19 cellular contexts compared by ENCODE assay signal in genomic region chr3:29406433-29406832, GRCh38.
DNase-seq lines count a peak whose midpoint lies in the region; ATAC-seq, FAIRE-seq and TF ChIP-seq lines count a peak whose summit lies in the region.
"Had no signal": no experiment of that assay in that cellular context is flagged by ENCODE, and none has a peak within 500 bp of the region (broad histone marks: within the 10 kb centered on the region; RNA-seq: fewer than 3 reads in every experiment).

No MANE protein-coding gene starts in this region.

- no peak overlapping the region for H2BK120ac ChIP-seq in mesenchymal stem cell (ENCODE audit: low read depth, low read length)

- H3K27me3 ChIP-seq in ACC112 (ENCODE audit: insufficient read depth, low read length) (no peaks in the 10 kb centered on the region), OCI-LY1 (ENCODE audit: insufficient read depth, low read length) (no peaks in the 10 kb centered on the region), endothelial cell of umbilical vein (ENCODE audit: control insufficient read depth in 2 of 2, insufficient read depth in 2 of 2, low read length in 2 of 2) (no peaks in the 10 kb centered on the region), mesenchymal stem cell (ENCODE audit: control insufficient read depth in 1 of 2, insufficient read depth in 1 of 2, low read length in 2 of 2) (no peaks in the 10 kb centered on the region), foreskin keratinocyte (no peaks in the 10 kb centered on the region)
- H3K27me3 ChIP-seq: BLaER1 had no signal

- H4K20me1 ChIP-seq in OCI-LY1 (ENCODE audit: insufficient read depth, low read length): no peaks in the 10 kb centered on the region
- no peaks in the 10 kb centered on the region for H4K20me1 ChIP-seq in endothelial cell of umbilical vein (replicated peaks; ENCODE audit: control insufficient read depth, extremely low read depth, insufficient read depth, low read length)
- H4K20me1 ChIP-seq: BLaER1 had no signal

- no peak overlapping the region for H3K4ac ChIP-seq in mesenchymal stem cell (ENCODE audit: low read depth in 1 of 2, low read length in 2 of 2)

- no peak for TF ChIP-seq POLR2A in endothelial cell of umbilical vein (IDR thresholded peaks at IDR 0.05; ENCODE audit: low read depth, low read length)

- FAIRE-seq in endothelial cell of umbilical vein (lab: Jason Lieb, UNC): peak; percentile 26
- FAIRE-seq: A549, GM12891 had no signal

- H2BK12ac ChIP-seq in mesenchymal stem cell (ENCODE audit: low read length in 2 of 2): no peak overlapping the region

- H2AFZ ChIP-seq in ACC112 (ENCODE audit: low read length, unreplicated experiment) (no peak overlapping the region), OCI-LY1 (ENCODE audit: low read length) (no peak overlapping the region), endothelial cell of umbilical vein (ENCODE audit: low read depth, low read length) (no peak overlapping the region), mesenchymal stem cell (ENCODE audit: low read depth, low read length) (no peak overlapping the region)
- H2AFZ ChIP-seq: PC-9 had no signal

- DNase-seq in endothelial cell of umbilical vein (ENCODE audit: low read depth, low spot score) (no peak), mesenchymal stem cell (no peak), foreskin keratinocyte (no peak), C1 segment of cervical spinal cord (lab: John Stamatoyannopoulos, UW) (no peak)
- DNase-seq: Calu3; CD8-positive, alpha-beta T cell; EL; MV-4-11; NCI-H1417 treated with DMSO at 0.1 percent for 48 hours; NCI-H1930; NCI-H446 treated with DMSO at 0.1 percent for 48 hours; PC-9 had no signal

- H3K4me3 ChIP-seq in ACC112 (ENCODE audit: low read depth, low read length) (0 out of 2 replicates have a peak overlapping the region, but pooled peaks have one; percentile 14), OCI-LY1 (ENCODE audit: low read depth, low read length, poor library complexity, severe bottlenecking) (peak overlapping the region; percentile 30), endothelial cell of umbilical vein (replicated peaks in 1 of 3; ENCODE audit: insufficient read depth in 1 of 3, low read depth in 1 of 3, low read length in 3 of 3) (no peak overlapping the region), mesenchymal stem cell (ENCODE audit: insufficient read depth in 1 of 2, low read depth in 1 of 2, low read length in 2 of 2) (no peak overlapping the region)
- H3K4me3 ChIP-seq: A549, BLaER1, PC-9 had no signal

- H2AK5ac ChIP-seq in mesenchymal stem cell (ENCODE audit: low read length, severe bottlenecking): no peak overlapping the region

- dilution Hi-C loops in endothelial cell of umbilical vein (cut with MboI; ENCODE audit: extremely low pct_ligation_motif_present, low sequenced_read_pairs): no loop called here

- H3K9ac ChIP-seq in OCI-LY1 (ENCODE audit: low read length): peak overlapping the region; percentile 70
- H3K9ac ChIP-seq in endothelial cell of umbilical vein (replicated peaks; ENCODE audit: extremely low read depth, insufficient read depth, low read length): no peak overlapping the region
- peak overlapping the region; percentile 33 for H3K9ac ChIP-seq in mesenchymal stem cell (ENCODE audit: low read length)
- H3K9ac ChIP-seq: BLaER1, KMS-11 had no signal

- no peak overlapping the region for H3K18ac ChIP-seq in mesenchymal stem cell (ENCODE audit: low read depth in 1 of 2, low read length in 2 of 2)

- intact Hi-C loops in endothelial cell of umbilical vein (cut with micrococcal nuclease): no loop called here

- POLR2A ChIA-PET in endothelial cell of umbilical vein (lab: Charles Lee): no interaction called here

- CTCF ChIA-PET in endothelial cell of umbilical vein (lab: Charles Lee): interaction anchor here (1.3 to 1.8 kb wide), 3 partner anchors 9 to 15 kb away, joined by 4 to 6 read pairs (median 5); no protein-coding TSS in a partner anchor

- H3K4me2 ChIP-seq in OCI-LY1 (ENCODE audit: low read length): peak overlapping the region; percentile 65
- H3K4me2 ChIP-seq in endothelial cell of umbilical vein (ENCODE audit: insufficient read depth, low read length): no peak overlapping the region
- H3K4me2 ChIP-seq in mesenchymal stem cell (ENCODE audit: low read length, poor library complexity, severe bottlenecking): no peak overlapping the region
- H3K4me2 ChIP-seq: A549, BLaER1, KMS-11, PC-9 had no signal

- H3K23ac ChIP-seq in mesenchymal stem cell (ENCODE audit: low read length in 2 of 2): no peak overlapping the region

- H3F3A ChIP-seq in OCI-LY1 (ENCODE audit: insufficient read depth, low read length): 0 out of 2 replicates have a peak, but pooled peaks cover 4% of the 10 kb centered on the region

- H3K79me2 ChIP-seq in ACC112 (ENCODE audit: control insufficient read depth, insufficient read depth, low read length, unreplicated experiment): peaks cover 15% of the 10 kb centered on the region
- peaks cover 19% of the 10 kb centered on the region for H3K79me2 ChIP-seq in OCI-LY1 (ENCODE audit: insufficient read depth, low read length)
- H3K79me2 ChIP-seq in endothelial cell of umbilical vein (ENCODE audit: control insufficient read depth, insufficient read depth, low read length): no peaks in the 10 kb centered on the region

- no peak overlapping the region for H4K91ac ChIP-seq in mesenchymal stem cell (ENCODE audit: low read length)

- no peaks in the 10 kb centered on the region for H3K9me2 ChIP-seq in OCI-LY1 (ENCODE audit: low read depth, low read length)

- H3K27ac ChIP-seq in ACC112 (ENCODE audit: low read depth, low read length) (no peak overlapping the region), OCI-LY1 (ENCODE audit: low read depth, low read length, poor library complexity, severe bottlenecking) (peak overlapping the region; percentile 83), endothelial cell of umbilical vein (ENCODE audit: insufficient read depth, low read depth, low read length) (no peak overlapping the region), mesenchymal stem cell (ENCODE audit: low read length, poor library complexity, severe bottlenecking) (no peak overlapping the region), foreskin keratinocyte (no peak overlapping the region)
- H3K27ac ChIP-seq: A549, BLaER1, KMS-11, PC-9 had no signal

- H4K8ac ChIP-seq in mesenchymal stem cell (ENCODE audit: low read length): no peak overlapping the region

- no peak for TF ChIP-seq CTCF in OCI-LY1 (IDR thresholded peaks at IDR 0.05; ENCODE audit: low read length)
- no peak for TF ChIP-seq CTCF in endothelial cell of umbilical vein (IDR thresholded peaks at IDR 0.05; ENCODE audit: extremely low read depth in 1 of 2, insufficient read depth in 1 of 2, low read depth in 1 of 2, low read length in 2 of 2)
- no peak for TF ChIP-seq CTCF in foreskin keratinocyte (conservative IDR thresholded peaks at IDR 0.05)

- H3K9me3 ChIP-seq in OCI-LY1 (ENCODE audit: low read length) (0 out of 2 replicates have a peak, but pooled peaks cover 3% of the 10 kb centered on the region), endothelial cell of umbilical vein (replicated peaks; ENCODE audit: control insufficient read depth, insufficient read depth, low read length) (no peaks in the 10 kb centered on the region), mesenchymal stem cell (ENCODE audit: control insufficient read depth, low read length) (no peaks in the 10 kb centered on the region)
- H3K9me3 ChIP-seq: A549, BLaER1 had no signal

- peaks cover 10% of the 10 kb centered on the region for H3K79me1 ChIP-seq in mesenchymal stem cell (replicated peaks; ENCODE audit: low read length, poor library complexity, severe bottlenecking)

- BruUV-seq in endothelial cell of umbilical vein (replicated peaks; lab: Mats Ljungman, UMichigan): no TSS peak

- no peaks in the 10 kb centered on the region for H3K9me1 ChIP-seq in endothelial cell of umbilical vein (replicated peaks; ENCODE audit: control insufficient read depth, extremely low read depth, insufficient read depth, low read length)

- no peak for ATAC-seq in GM21390 (IDR thresholded peaks at IDR 0.05; ENCODE audit: unreplicated experiment)
- no peak for ATAC-seq in foreskin keratinocyte
- ATAC-seq: A549; CD8-positive, alpha-beta T cell had no signal

- H3K36me3 ChIP-seq in ACC112 (ENCODE audit: insufficient read depth, low read length) (peaks cover 2% of the 10 kb centered on the region; the same call in 1 of the 2 replicates), OCI-LY1 (ENCODE audit: insufficient read depth, low read length) (peaks cover 5% of the 10 kb centered on the region; the same call in 1 of the 2 replicates), endothelial cell of umbilical vein (ENCODE audit: control insufficient read depth in 2 of 2, extremely low read depth in 1 of 2, insufficient read depth in 2 of 2, low read length in 2 of 2) (no peaks in the 10 kb centered on the region), mesenchymal stem cell (ENCODE audit: control insufficient read depth in 1 of 2, insufficient read depth in 2 of 2, low read depth in 1 of 2, low read length in 2 of 2) (no peaks in the 10 kb centered on the region)
- H3K36me3 ChIP-seq: BLaER1 had no signal

- H3K4me1 ChIP-seq in ACC112 (ENCODE audit: control insufficient read depth, insufficient read depth, low read length, unreplicated experiment) (peaks cover 32% of the 10 kb centered on the region), OCI-LY1 (ENCODE audit: insufficient read depth, low read length, severe bottlenecking) (peaks cover 91% of the 10 kb centered on the region), endothelial cell of umbilical vein (ENCODE audit: control insufficient read depth, extremely low read depth, insufficient read depth, low read length) (no peaks in the 10 kb centered on the region), mesenchymal stem cell (ENCODE audit: control insufficient read depth, insufficient read depth, low read depth, low read length) (no peaks in the 10 kb centered on the region), foreskin keratinocyte (peaks cover 3% of the 10 kb centered on the region)
- H3K4me1 ChIP-seq: A549 had no signal

- H2BK15ac ChIP-seq in mesenchymal stem cell (ENCODE audit: low read depth, poor library complexity, severe bottlenecking): no peak overlapping the region

- H3K14ac ChIP-seq in mesenchymal stem cell (ENCODE audit: low read length in 2 of 2): no peak overlapping the region

- H2BK5ac ChIP-seq in mesenchymal stem cell (ENCODE audit: low read depth, low read length, poor library complexity, severe bottlenecking): no peak overlapping the region

TF ChIP-seq in endothelial cell of umbilical vein, 7 proteins besides CTCF, POLR2A, EP300 and RAD21:
- TF ChIP-seq JUN (IDR thresholded peaks at IDR 0.05; ENCODE audit: borderline replicate concordance, insufficient read depth, insufficient read length, low read depth) (no peak), EZH2 (IDR thresholded peaks at IDR 0.05; ENCODE audit: borderline replicate concordance, low read depth, low read length, severe bottlenecking) (no peak), GATA2 (IDR thresholded peaks at IDR 0.05; ENCODE audit: insufficient read depth, insufficient read length, low read depth, low read length) (no peak)
- TF ChIP-seq, protein P1, sequence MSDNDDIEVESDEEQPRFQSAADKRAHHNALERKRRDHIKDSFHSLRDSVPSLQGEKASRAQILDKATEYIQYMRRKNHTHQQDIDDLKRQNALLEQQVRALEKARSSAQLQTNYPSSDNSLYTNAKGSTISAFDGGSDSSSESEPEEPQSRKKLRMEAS (IDR thresholded peaks at IDR 0.05; ENCODE audit: insufficient read depth, insufficient read length): no peak

Comparison
In these comparisons a context has a peak if more than half of its experiments do, and no peak if none do; other contexts are left out.
1. H3K4me3 ChIP-seq: peak in ACC112 (single experiment) and OCI-LY1 (single experiment); none in endothelial cell of umbilical vein (0 of 3) and mesenchymal stem cell (0 of 2).